In genomic region chrX:103248553-103248952, GRCh38 we compare ENCODE assay signal across 2 cellular contexts.
TF ChIP-seq lines count a peak whose summit lies in the region.

No MANE protein-coding gene starts in this region.

TF ChIP-seq in liver, 16 proteins besides CTCF, POLR2A, EP300 and RAD21:
- TF ChIP-seq GABPA (IDR thresholded peaks at IDR 0.05 in 1 of 2, conservative IDR thresholded peaks at IDR 0.05 in 1 of 2), result no peak
- TF ChIP-seq ATF3 (IDR thresholded peaks at IDR 0.05), result no peak
- TF ChIP-seq RXRA (IDR thresholded peaks at IDR 0.05), result no peak
- TF ChIP-seq REST (IDR thresholded peaks at IDR 0.05), result no peak
- no peak for TF ChIP-seq HNF4A (conservative IDR thresholded peaks at IDR 0.05)
- no peak for TF ChIP-seq NR2F2 (IDR thresholded peaks at IDR 0.05)
- TF ChIP-seq JUND (IDR thresholded peaks at IDR 0.05), result no peak
- TF ChIP-seq HNF4G (IDR thresholded peaks at IDR 0.05), result no peak
- TF ChIP-seq TAF1 (conservative IDR thresholded peaks at IDR 0.05), result no peak
- TF ChIP-seq SP1 (IDR thresholded peaks at IDR 0.05), result no peak
- TF ChIP-seq MAX (IDR thresholded peaks at IDR 0.05), result no peak
- TF ChIP-seq FOXA2 (IDR thresholded peaks at IDR 0.05), result no peak
- no peak for TF ChIP-seq FOXA1 (IDR thresholded peaks at IDR 0.05)
- TF ChIP-seq YY1 (IDR thresholded peaks at IDR 0.05), result no peak
- no peak for TF ChIP-seq EGR1 (IDR thresholded peaks at IDR 0.05; ENCODE audit: low read depth in 2 of 2)
- no peak for TF ChIP-seq ZBTB33 (IDR thresholded peaks at IDR 0.05)

TF ChIP-seq in HepG2, 621 proteins besides CTCF, POLR2A, EP300 and RAD21:
- TF ChIP-seq HDAC2 (CRISPR knock-in tag; IDR thresholded peaks at IDR 0.05), result no peak
- no peak for TF ChIP-seq ZNF841 (CRISPR knock-in tag; IDR thresholded peaks at IDR 0.05; ENCODE audit: borderline replicate concordance)
- TF ChIP-seq THYN1 (CRISPR knock-in tag; IDR thresholded peaks at IDR 0.05; ENCODE audit: borderline replicate concordance, low read depth), result no peak
- TF ChIP-seq DR1 (CRISPR knock-in tag; IDR thresholded peaks at IDR 0.05), result no peak
- TF ChIP-seq ZNF503 (CRISPR knock-in tag; IDR thresholded peaks at IDR 0.05), result no peak
- TF ChIP-seq RFX1 (IDR thresholded peaks at IDR 0.05), result no peak
- TF ChIP-seq ATF6 (CRISPR knock-in tag; conservative IDR thresholded peaks at IDR 0.05), result no peak
- no peak for TF ChIP-seq RBAK (CRISPR knock-in tag; IDR thresholded peaks at IDR 0.05)
- no peak for TF ChIP-seq FOXO4 (CRISPR knock-in tag; conservative IDR thresholded peaks at IDR 0.05)
- no peak for TF ChIP-seq SOX6 (IDR thresholded peaks at IDR 0.05)
- no peak for TF ChIP-seq SOX6 (CRISPR knock-in tag; IDR thresholded peaks at IDR 0.05)
- TF ChIP-seq MLLT10 (CRISPR knock-in tag; IDR thresholded peaks at IDR 0.05), result no peak
- no peak for TF ChIP-seq NR1H2 (CRISPR knock-in tag; IDR thresholded peaks at IDR 0.05; ENCODE audit: borderline replicate concordance, low read depth)
- no peak for TF ChIP-seq EED (CRISPR knock-in tag; IDR thresholded peaks at IDR 0.05)
- no peak for TF ChIP-seq NFIB (CRISPR knock-in tag; IDR thresholded peaks at IDR 0.05; ENCODE audit: borderline replicate concordance)
- no peak for TF ChIP-seq CBX1 (IDR thresholded peaks at IDR 0.05; ENCODE audit: low read depth)
- TF ChIP-seq ZNF281 (CRISPR knock-in tag; IDR thresholded peaks at IDR 0.05; ENCODE audit: borderline replicate concordance), result no peak
- TF ChIP-seq KAT7 (CRISPR knock-in tag; IDR thresholded peaks at IDR 0.05; ENCODE audit: borderline replicate concordance), result no peak
TF ChIP-seq in HepG2: peak in this region for 0.
